ENCODE assay signal across 11 cellular contexts in the genomic region with DNA sequence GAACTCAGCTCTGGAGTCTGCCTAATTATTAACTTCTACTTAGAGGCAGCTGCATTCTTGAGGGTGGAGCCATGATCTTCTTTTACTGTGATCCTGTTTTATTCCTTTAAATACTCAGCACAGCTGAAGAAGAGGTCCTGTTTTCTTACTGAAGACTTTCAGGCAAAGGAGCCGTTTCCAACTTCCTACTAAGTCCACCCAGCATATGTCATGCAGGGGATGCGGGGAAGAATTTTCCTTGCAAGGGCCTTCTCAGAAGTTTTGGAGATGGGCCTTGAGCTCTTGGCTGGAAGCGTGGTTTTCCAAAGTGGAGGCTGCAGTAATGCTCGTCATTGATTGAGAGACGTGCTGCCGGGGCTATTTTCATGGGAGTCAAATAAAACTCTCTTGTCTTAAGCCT. TPM values are rescaled to one million over a fixed set of nuclear protein-coding genes. Genes with fewer than 3 reads are reported as not detected.
A peak's percentile ranks its signal among the peaks of the same experiment; 100 is the strongest.
DNase-seq lines count a peak whose midpoint lies in the region; ATAC-seq and TF ChIP-seq lines count a peak whose summit lies in the region.
"Had no signal": no experiment of that assay in that cellular context is flagged by ENCODE, and none has a peak within 500 bp of the region (broad histone marks: within the 10 kb centered on the region; RNA-seq: fewer than 3 reads in every experiment).

No MANE protein-coding gene starts in this region.

- DNase-seq in amniotic epithelial cell (ENCODE audit: low read depth) (peak; percentile 22), fibroblast of peridontal ligament (ENCODE audit: extremely low read depth) (peak; percentile 44), upper lobe of right lung (no peak), T-helper 17 cell (no peak)
- DNase-seq in stimulated activated CD4-positive, alpha-beta T cell treated with anti-CD3 and anti-CD28 coated beads, Interleukin-12 subunit alpha, Interleukin-12 subunit beta, amount 100 ng/mL, for 4 hours: no peak
- no peak for DNase-seq in stimulated activated naive CD4-positive, alpha-beta T cell (lab: John Stamatoyannopoulos, UW)
- DNase-seq: GDM1, NCI-H524 had no signal

- H3K4me3 Mint-ChIP-seq in nephron (peak overlapping the region; percentile 28 to 57 (median 40)), T-helper 17 cell (no peak overlapping the region)
- H3K4me3 Mint-ChIP-seq: dendritic cell treated with granulocyte-macrophage colony-stimulating factor and Interleukin-4, amounts not matched to agents 40 ng/mL and 50 ng/mL, for 4 days had no signal

- H3K27ac Mint-ChIP-seq in nephron: peak overlapping the region; percentile 95 to 98 (median 97)
- H3K27ac Mint-ChIP-seq in T-helper 17 cell: no peak overlapping the region
- H3K27ac Mint-ChIP-seq: dendritic cell treated with granulocyte-macrophage colony-stimulating factor and Interleukin-4, amounts not matched to agents 40 ng/mL and 50 ng/mL, for 4 days had no signal

- H3K36me3 Mint-ChIP-seq in nephron (ENCODE audit: low read depth): no peaks in the 10 kb centered on the region
- no peaks in the 10 kb centered on the region for H3K36me3 Mint-ChIP-seq in T-helper 17 cell (ENCODE audit: low read depth)

- peak overlapping the region; percentile 4 for H3K4me3 ChIP-seq in upper lobe of right lung

- no peaks in the 10 kb centered on the region for H3K9me3 Mint-ChIP-seq in nephron
- H3K9me3 Mint-ChIP-seq: dendritic cell treated with granulocyte-macrophage colony-stimulating factor and Interleukin-4, amounts not matched to agents 40 ng/mL and 50 ng/mL, for 4 days had no signal

- H3K27ac ChIP-seq in upper lobe of right lung: peak overlapping the region; percentile 40
- H3K27ac ChIP-seq: KMS-11 had no signal

- H3K36me3 ChIP-seq in upper lobe of right lung: no peaks in the 10 kb centered on the region

- TF ChIP-seq CTCF in nephron (IDR thresholded peaks at IDR 0.05; ENCODE audit: unreplicated experiment in 3 of 3) (no peak), upper lobe of right lung (IDR thresholded peaks at IDR 0.05) (no peak)

- H3K4me1 ChIP-seq in upper lobe of right lung: peaks cover 6% of the 10 kb centered on the region

- intact Hi-C loops in upper lobe of right lung (cut with DNase I): no loop called here

- H3K27me3 ChIP-seq in upper lobe of right lung: no peaks in the 10 kb centered on the region

- H3K9me3 ChIP-seq in upper lobe of right lung: no peaks in the 10 kb centered on the region
- H3K9me3 ChIP-seq in T-helper 17 cell (ENCODE audit: control insufficient read depth, low read length, poor library complexity, severe bottlenecking): no peaks in the 10 kb centered on the region

- H3K27me3 Mint-ChIP-seq in nephron (ENCODE audit: low read depth): no peaks in the 10 kb centered on the region
- peaks cover 26% of the 10 kb centered on the region for H3K27me3 Mint-ChIP-seq in T-helper 17 cell

- H3K4me1 Mint-ChIP-seq in nephron (peaks cover 23% of the 10 kb centered on the region), T-helper 17 cell (peaks cover 2% of the 10 kb centered on the region)

- ATAC-seq in upper lobe of right lung (peak; percentile 49), T-helper 17 cell (no peak)

RNA-seq across cellular contexts. Expression of a gene that starts 27.8 kb away (rescaled TPM):
- total RNA-seq in upper lobe of right lung (11.1 TPM), T-helper 17 cell (under 1 TPM in 1 of 2 donors, not detected in 1; 0.31 TPM)

Comparison
In these comparisons a context has a peak if more than half of its experiments do, and no peak if none do; other contexts are left out.
1. DNase-seq: peak in amniotic epithelial cell (single experiment) and fibroblast of peridontal ligament (single experiment); none in upper lobe of right lung (single experiment), T-helper 17 cell (0 of 3), stimulated activated CD4-positive, alpha-beta T cell treated with anti-CD3 and anti-CD28 coated beads, Interleukin-12 subunit alpha, Interleukin-12 subunit beta, amount 100 ng/mL, for 4 hours (single experiment) and stimulated activated naive CD4-positive, alpha-beta T cell (0 of 6).